Comparison of ENCODE assay signal across 1 cellular context in the genomic region with DNA sequence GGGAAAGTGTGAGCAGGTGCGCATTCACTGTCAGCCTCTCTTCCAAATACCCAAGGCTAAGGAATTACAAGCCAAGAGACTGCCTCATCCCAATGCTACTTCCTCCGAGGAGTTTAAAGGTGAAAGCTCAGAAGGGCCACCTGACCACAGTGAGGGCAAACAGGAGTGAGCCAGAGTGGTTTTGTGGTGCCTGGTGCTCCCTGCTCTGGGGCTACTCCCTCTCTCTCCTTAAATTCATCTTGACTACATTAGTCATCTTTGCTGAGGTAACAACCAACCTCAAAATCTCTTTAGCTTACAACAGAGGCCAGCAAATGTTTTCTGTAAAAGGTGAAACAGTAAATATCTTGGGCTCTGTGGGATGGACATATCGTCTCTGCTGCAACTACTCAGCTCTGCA.
TF ChIP-seq lines count a peak whose summit lies in the region.

No MANE protein-coding gene starts in this region.

TF ChIP-seq in IMR-90, 13 proteins besides CTCF, POLR2A, EP300 and RAD21:
- TF ChIP-seq RFX5 (IDR thresholded peaks at IDR 0.05; ENCODE audit: low read depth, low read length): no peak
